In the genomic region with DNA sequence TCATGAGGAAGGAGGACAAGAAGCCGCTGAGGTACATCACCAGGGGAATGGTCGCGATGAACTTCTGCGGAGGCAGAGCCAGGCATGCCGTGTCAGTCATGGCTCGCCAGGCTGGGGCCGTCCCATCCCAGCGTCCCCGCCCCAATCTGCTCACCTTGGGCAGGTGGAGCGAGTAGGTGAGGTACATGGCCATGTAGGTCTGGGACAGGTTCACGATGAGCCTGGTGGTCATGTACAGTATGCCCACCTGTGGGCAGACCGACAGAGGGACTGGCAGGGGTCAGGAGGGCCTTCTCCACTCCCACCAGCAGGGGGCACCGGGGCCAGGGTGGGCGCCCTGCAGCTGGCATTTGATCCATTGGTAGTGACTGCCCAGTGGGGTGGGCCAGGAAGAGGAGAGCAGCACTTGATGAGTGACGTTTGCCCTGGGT, we compare ENCODE assay signal across 9 cellular contexts. TPM values are rescaled to one million over a fixed set of nuclear protein-coding genes. Genes with fewer than 3 reads are reported as not detected.
A peak's percentile ranks its signal among the peaks of the same experiment; 100 is the strongest.
DNase-seq lines count a peak whose midpoint lies in the region; ATAC-seq and TF ChIP-seq lines count a peak whose summit lies in the region.
"Had no signal": no experiment of that assay in that cellular context is flagged by ENCODE, and none has a peak within 500 bp of the region (broad histone marks: within the 10 kb centered on the region; RNA-seq: fewer than 3 reads in every experiment).

No MANE protein-coding gene starts in this region.

- no peaks in the 10 kb centered on the region for H3K79me1 ChIP-seq in mesendoderm (ENCODE audit: low read length)

- H4K8ac ChIP-seq in mesendoderm (ENCODE audit: low read depth, low read length): no peak overlapping the region

- no peak overlapping the region for H4K5ac ChIP-seq in mesendoderm (ENCODE audit: low read length)

- no peak overlapping the region for H2AK5ac ChIP-seq in mesendoderm (ENCODE audit: low read length)

- TF ChIP-seq CTCF in AG09319 (IDR thresholded peaks at IDR 0.05; ENCODE audit: low read depth, low read length) (peak; percentile 54), HFF-Myc (IDR thresholded peaks at IDR 0.05; ENCODE audit: low read depth, low read length, missing control alignments) (peak; percentile 70)

- no peak overlapping the region for H3K4me3 ChIP-seq in HFF-Myc (replicated peaks; ENCODE audit: low read depth, low read length)
- no peak overlapping the region for H3K4me3 ChIP-seq in mesendoderm (ENCODE audit: low read length)

- DNase-seq in AG09319 (ENCODE audit: extremely low read depth, low read depth): no peak
- no peak for DNase-seq in HFF-Myc (ENCODE audit: extremely low read depth, low read depth)
- peak; percentile 44 for DNase-seq in activated naive CD8-positive, alpha-beta T cell treated with anti-CD3 and anti-CD28 coated beads for 36 hours
- peak; percentile 20 for DNase-seq in mesendoderm
- DNase-seq in medulla oblongata (ENCODE audit: extremely low spot score): no peak
- no peak for DNase-seq in NCI-H1048 (lab: John Stamatoyannopoulos, UW)
- DNase-seq: RPMI8226 had no signal

- WGBS in mesendoderm (ENCODE audit: extremely low coverage, insufficient coverage, low lambda C conversion rate): no CpG with 5 or more reads among the region's 15 CpGs

- H3K56ac ChIP-seq in mesendoderm (ENCODE audit: low read length): no peak overlapping the region

- H3K4ac ChIP-seq in mesendoderm (ENCODE audit: low read depth, low read length): no peak overlapping the region

- H3K4me2 ChIP-seq in mesendoderm (ENCODE audit: low read length): no peak overlapping the region

- H2BK5ac ChIP-seq in mesendoderm (ENCODE audit: low read length): no peak overlapping the region

- H3K4me3 Mint-ChIP-seq in activated naive CD8-positive, alpha-beta T cell treated with anti-CD3 and anti-CD28 coated beads for 36 hours: no peak overlapping the region

- H3K79me2 ChIP-seq in mesendoderm (ENCODE audit: control insufficient read depth, insufficient read depth, low read length): no peaks in the 10 kb centered on the region

- H3K18ac ChIP-seq in mesendoderm (ENCODE audit: low read length): no peak overlapping the region

- peaks cover 12% of the 10 kb centered on the region for H3K36me3 Mint-ChIP-seq in activated naive CD8-positive, alpha-beta T cell treated with anti-CD3 and anti-CD28 coated beads for 36 hours

- H3K36me3 ChIP-seq in mesendoderm (ENCODE audit: control insufficient read depth, insufficient read depth, low read length): peaks cover 3% of the 10 kb centered on the region

- H3K27ac Mint-ChIP-seq in activated naive CD8-positive, alpha-beta T cell treated with anti-CD3 and anti-CD28 coated beads for 36 hours: no peak overlapping the region

- no peak overlapping the region for H3K9ac ChIP-seq in mesendoderm (ENCODE audit: low read length)

- H3K4me1 ChIP-seq in mesendoderm (ENCODE audit: control insufficient read depth, low read depth, low read length): no peaks in the 10 kb centered on the region

- H2BK15ac ChIP-seq in mesendoderm (replicated peaks; ENCODE audit: low read depth): no peak overlapping the region

- H3K27me3 ChIP-seq in mesendoderm (ENCODE audit: insufficient read depth, low read length, poor library complexity): no peaks in the 10 kb centered on the region

- ATAC-seq in GM19035 (IDR thresholded peaks at IDR 0.05; ENCODE audit: unreplicated experiment) (no peak), GM18861 (IDR thresholded peaks at IDR 0.05; ENCODE audit: unreplicated experiment) (no peak)

- H3K4me1 Mint-ChIP-seq in activated naive CD8-positive, alpha-beta T cell treated with anti-CD3 and anti-CD28 coated beads for 36 hours: peaks cover 12% of the 10 kb centered on the region

- H3K23ac ChIP-seq in mesendoderm (ENCODE audit: low read length): no peak overlapping the region

- H3K27me3 Mint-ChIP-seq in activated naive CD8-positive, alpha-beta T cell treated with anti-CD3 and anti-CD28 coated beads for 36 hours: no peaks in the 10 kb centered on the region

- no peak overlapping the region for H3K27ac ChIP-seq in mesendoderm (ENCODE audit: low read depth, low read length)

- H2BK120ac ChIP-seq in mesendoderm (ENCODE audit: low read depth, low read length): no peak overlapping the region

- no peaks in the 10 kb centered on the region for H3K9me3 Mint-ChIP-seq in activated naive CD8-positive, alpha-beta T cell treated with anti-CD3 and anti-CD28 coated beads for 36 hours

RNA-seq across cellular contexts. Expression of a gene that starts 8.3 kb away (rescaled TPM):
- total RNA-seq in activated naive CD8-positive, alpha-beta T cell treated with anti-CD3 and anti-CD28 coated beads for 36 hours: 1 to 10 TPM; 1.2 to 2.2 TPM
- 0.11 TPM for polyA plus RNA-seq in mesendoderm (2013, experiment 1 of 2)
- 0.38 TPM for polyA plus RNA-seq in mesendoderm (2013, experiment 2 of 2)

RNA-seq across cellular contexts. Expression of a gene that starts 10.1 kb away (rescaled TPM):
- 10 to 100 TPM; 73.2 to 76.1 TPM for total RNA-seq in activated naive CD8-positive, alpha-beta T cell treated with anti-CD3 and anti-CD28 coated beads for 36 hours
- 24.0 TPM for polyA plus RNA-seq in mesendoderm (2013, experiment 1 of 2)
- 23.7 TPM for polyA plus RNA-seq in mesendoderm (2013, experiment 2 of 2)

RNA-seq across cellular contexts. Expression of a gene that starts 25.4 kb away (rescaled TPM):
- total RNA-seq in activated naive CD8-positive, alpha-beta T cell treated with anti-CD3 and anti-CD28 coated beads for 36 hours: 10 to 100 TPM; 37.1 to 41.6 TPM
- polyA plus RNA-seq in mesendoderm (2013, experiment 1 of 2): 41.2 TPM
- polyA plus RNA-seq in mesendoderm (2013, experiment 2 of 2): 42.0 TPM

RNA-seq across cellular contexts. Expression of a gene that starts 38.0 kb away (rescaled TPM):
- total RNA-seq in activated naive CD8-positive, alpha-beta T cell treated with anti-CD3 and anti-CD28 coated beads for 36 hours: under 1 TPM; 0.32 to 0.43 TPM
- 0.49 TPM for polyA plus RNA-seq in mesendoderm (2013, experiment 1 of 2)
- polyA plus RNA-seq in mesendoderm (2013, experiment 2 of 2): 0.53 TPM

RNA-seq across cellular contexts. Expression of a gene that starts 41.2 kb away (rescaled TPM):
- 10 to 100 TPM; 32.6 to 39.6 TPM for total RNA-seq in activated naive CD8-positive, alpha-beta T cell treated with anti-CD3 and anti-CD28 coated beads for 36 hours
- polyA plus RNA-seq in mesendoderm (2013, experiment 1 of 2): 20.3 TPM
- 21.8 TPM for polyA plus RNA-seq in mesendoderm (2013, experiment 2 of 2)

Comparison
In these comparisons a context has a peak if more than half of its experiments do, and no peak if none do; other contexts are left out.
1. DNase-seq: peak in activated naive CD8-positive, alpha-beta T cell treated with anti-CD3 and anti-CD28 coated beads for 36 hours (single experiment) and mesendoderm (single experiment); none in AG09319 (single experiment), HFF-Myc (single experiment), medulla oblongata (single experiment) and NCI-H1048 (single experiment).